Comparison of ENCODE assay signal across 8 cellular contexts in genomic region chr12:92140919-92141536, GRCh38. TPM values are rescaled to one million over a fixed set of nuclear protein-coding genes. Genes with fewer than 3 reads are reported as not detected.
DNase-seq lines count a peak whose midpoint lies in the region; ATAC-seq, FAIRE-seq and TF ChIP-seq lines count a peak whose summit lies in the region.

No MANE protein-coding gene starts in this region.

- WGBS in lung, 2 donors: 10 to 13% methylated on average over 4 of the region's 4 CpGs
- 15% methylated on average over 4 of the region's 4 CpGs for WGBS in urinary bladder

- H3K27me3 ChIP-seq in cardiac muscle cell: no peaks in the 10 kb centered on the region
- H3K27me3 ChIP-seq in astrocyte (ENCODE audit: insufficient read depth, low read length): no peaks in the 10 kb centered on the region
- no peaks in the 10 kb centered on the region for H3K27me3 ChIP-seq in lung (ENCODE audit: control insufficient read depth, insufficient read depth)

- peaks cover 10% of the 10 kb centered on the region for H3K36me3 Mint-ChIP-seq in astrocyte (ENCODE audit: low read depth, unreplicated experiment)

- H3K27ac ChIP-seq in cardiac muscle cell: peak overlapping the region; percentile 99
- H3K27ac ChIP-seq in astrocyte (ENCODE audit: low read depth, low read length): peak overlapping the region; percentile 32
- peak overlapping the region in 1 of 2 donors; percentile 74 for H3K27ac ChIP-seq in lung (ENCODE audit: low read depth in 1 of 2, low read length in 1 of 2)
- peak overlapping the region; percentile 59 for H3K27ac ChIP-seq in urinary bladder (ENCODE audit: low read depth)
- H3K27ac ChIP-seq in substantia nigra (ENCODE audit: low read depth, low read length, poor library complexity, severe bottlenecking): no peak overlapping the region

- no peaks in the 10 kb centered on the region for H3K9me3 Mint-ChIP-seq in astrocyte (ENCODE audit: unreplicated experiment)

- TF ChIP-seq CTCF in cardiac muscle cell (IDR thresholded peaks at IDR 0.05; ENCODE audit: low read depth, low read length) (no peak), astrocyte (IDR thresholded peaks at IDR 0.05; ENCODE audit: insufficient read depth, low read depth, low read length) (no peak), lung (IDR thresholded peaks at IDR 0.05; ENCODE audit: control extremely low read depth, extremely low read depth) (no peak), GM20000 (IDR thresholded peaks at IDR 0.05; ENCODE audit: extremely low read depth, missing control alignments) (no peak)

- no peak overlapping the region for H3K27ac Mint-ChIP-seq in astrocyte (ENCODE audit: unreplicated experiment)

- H3K36me3 ChIP-seq in cardiac muscle cell (peaks cover 17% of the 10 kb centered on the region), astrocyte (ENCODE audit: insufficient read depth, low read length) (peaks cover 5% of the 10 kb centered on the region), lung (ENCODE audit: control insufficient read depth in 2 of 2, insufficient read depth in 2 of 2, low read length in 2 of 2) (peaks cover 1 to 6% of the 10 kb centered on the region in 2 donors), urinary bladder (ENCODE audit: insufficient read depth) (no peaks in the 10 kb centered on the region)

- peaks cover 55% of the 10 kb centered on the region for H4K20me1 ChIP-seq in astrocyte (ENCODE audit: insufficient read depth, low read length)

- H3K9ac ChIP-seq in astrocyte (ENCODE audit: low read length): peak overlapping the region; percentile 96

- intact Hi-C loops in left ventricle myocardium superior (cut with micrococcal nuclease): loop anchor here (5.0 to 10.0 kb wide), 4 partner anchors 104 to 556 kb away; no protein-coding TSS in a partner anchor

- H3K4me3 ChIP-seq in cardiac muscle cell (peak overlapping the region; percentile 99), astrocyte (ENCODE audit: insufficient read depth, low read depth, low read length) (peak overlapping the region; percentile 92), lung (peak overlapping the region; percentile 52), urinary bladder (ENCODE audit: low read depth, low read length) (peak overlapping the region; percentile 57)

- no peaks in the 10 kb centered on the region for H3K9me3 ChIP-seq in cardiac muscle cell (ENCODE audit: low read depth)
- H3K9me3 ChIP-seq in astrocyte (ENCODE audit: insufficient read depth, low read depth, low read length): no peaks in the 10 kb centered on the region
- H3K9me3 ChIP-seq in lung (ENCODE audit: control insufficient read depth in 2 of 2, insufficient read depth in 1 of 2, low read length in 1 of 2): peaks cover 0 to 2% of the 10 kb centered on the region in 2 donors

- H3K4me2 ChIP-seq in astrocyte (ENCODE audit: low read length): peak overlapping the region; percentile 87

- no peak for DNase-seq in cardiac muscle cell (ENCODE audit: low read depth in 1 of 2, low spot score in 1 of 2)
- no peak for DNase-seq in left ventricle myocardium superior
- no peak for DNase-seq in astrocyte (ENCODE audit: low read depth)
- no peak for DNase-seq in lung (ENCODE audit: low spot score)
- no peak for DNase-seq in GM20000 (ENCODE audit: low spot score)
- DNase-seq in substantia nigra (lab: John Stamatoyannopoulos, UW): no peak
- no peak for DNase-seq in OCI-M2 (lab: John Stamatoyannopoulos, UW; ENCODE audit: unreplicated experiment)

- FAIRE-seq in astrocyte (lab: Jason Lieb, UNC): no peak

- H3K4me1 ChIP-seq in cardiac muscle cell (ENCODE audit: low read depth): peaks cover 28% of the 10 kb centered on the region
- H3K4me1 ChIP-seq in astrocyte (ENCODE audit: insufficient read depth, low read length): peaks cover 32% of the 10 kb centered on the region
- peaks cover 0 to 17% of the 10 kb centered on the region in 2 donors for H3K4me1 ChIP-seq in lung (ENCODE audit: control insufficient read depth in 2 of 2, insufficient read depth in 2 of 2, low read length in 2 of 2)
- H3K4me1 ChIP-seq in urinary bladder (ENCODE audit: insufficient read depth): peaks cover 2% of the 10 kb centered on the region

- no peak overlapping the region for H2AFZ ChIP-seq in astrocyte (ENCODE audit: low read depth, low read length)

- peaks cover 35% of the 10 kb centered on the region for H3K4me1 Mint-ChIP-seq in astrocyte (ENCODE audit: low read depth, unreplicated experiment)

- ATAC-seq in left ventricle myocardium superior (no peak), lung (ENCODE audit: insufficient read depth, low FRiP score) (no peak)

- H3K4me3 Mint-ChIP-seq in astrocyte (ENCODE audit: unreplicated experiment): peak overlapping the region; percentile 95

- H3K79me2 ChIP-seq in astrocyte (ENCODE audit: insufficient read depth, low read length): peaks cover 92% of the 10 kb centered on the region

- H3K27me3 Mint-ChIP-seq in astrocyte (ENCODE audit: low read depth, unreplicated experiment): no peaks in the 10 kb centered on the region

RNA-seq across cellular contexts. Expression of gene BTG1, which starts 4.6 kb away (rescaled TPM):
- total RNA-seq in cardiac muscle cell (46.4 and 61.2 TPM in 2 replicates), left ventricle myocardium superior (74.6 TPM), astrocyte (56.5 and 63.7 TPM in 2 replicates), lung (100 to 1,000 TPM; 128 to 147 TPM), urinary bladder (32.8 TPM)
- polyA plus RNA-seq in cardiac muscle cell (219 and 277 TPM in 2 replicates), lung (10 to 100 TPM; 38.4 to 50.9 TPM), urinary bladder (50.6 TPM)
